Comparison of ENCODE assay signal across 15 cellular contexts in the genomic region with DNA sequence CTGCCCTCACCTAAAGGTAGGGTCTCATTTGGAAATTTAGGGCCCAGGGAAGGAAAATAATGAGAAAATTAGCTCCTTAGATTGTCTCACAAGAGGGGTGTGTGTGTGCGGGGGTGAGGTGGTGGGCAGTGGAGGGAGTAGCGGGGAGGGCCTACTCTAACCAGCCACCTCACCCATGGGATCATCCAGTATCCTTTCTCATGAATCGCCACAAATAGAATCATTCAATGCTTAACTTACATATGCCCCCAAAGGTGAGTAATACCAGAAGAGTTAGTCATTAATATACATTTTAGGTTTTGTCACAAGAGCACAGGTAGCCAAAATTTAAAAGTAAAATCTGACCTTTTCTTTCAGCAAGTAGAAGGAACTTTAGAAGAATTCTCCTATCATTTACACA.
A peak's percentile ranks its signal among the peaks of the same experiment; 100 is the strongest.
DNase-seq lines count a peak whose midpoint lies in the region; ATAC-seq and TF ChIP-seq lines count a peak whose summit lies in the region.
"Had no signal": no experiment of that assay in that cellular context is flagged by ENCODE, and none has a peak within 500 bp of the region (broad histone marks: within the 10 kb centered on the region; RNA-seq: fewer than 3 reads in every experiment).

No MANE protein-coding gene starts in this region.

- H3K9me3 ChIP-seq in vagina, result no peaks in the 10 kb centered on the region

- H3K36me3 ChIP-seq in vagina, result peaks cover 0 to 12% of the 10 kb centered on the region in 2 donors

- no peaks in the 10 kb centered on the region for H3K27me3 Mint-ChIP-seq in nephron (ENCODE audit: low read depth)
- H3K27me3 Mint-ChIP-seq in activated CD4-positive, alpha-beta T cell treated with anti-CD3 and anti-CD28 coated beads, Interleukin-2, amount 10 ng/mL, durations not matched to agents 24 days and 14 days, result no peaks in the 10 kb centered on the region
- H3K27me3 Mint-ChIP-seq: CD4-positive, alpha-beta memory T cell had no signal

- ATAC-seq in HG02610 (IDR thresholded peaks at IDR 0.05; ENCODE audit: unreplicated experiment) (peak; percentile 46), HG02981 (IDR thresholded peaks at IDR 0.05; ENCODE audit: unreplicated experiment) (peak; percentile 34)
- peak; percentile 34 for ATAC-seq in stimulated activated effector memory CD8-positive, alpha-beta T cell treated with anti-CD3 and anti-CD28 coated beads, Interleukin-12 subunit alpha, Interleukin-12 subunit beta, amount 100 ng/mL, for 72 hours
- ATAC-seq: GM23338, HCT116 had no signal

- no peak overlapping the region for H3K27ac ChIP-seq in vagina

- H3K36me3 Mint-ChIP-seq in nephron (ENCODE audit: low read depth), result no peaks in the 10 kb centered on the region
- no peaks in the 10 kb centered on the region for H3K36me3 Mint-ChIP-seq in stimulated activated effector memory CD8-positive, alpha-beta T cell treated with anti-CD3 and anti-CD28 coated beads, Interleukin-12 subunit alpha, Interleukin-12 subunit beta, amount 100 ng/mL, for 72 hours
- H3K36me3 Mint-ChIP-seq in activated CD4-positive, alpha-beta T cell treated with anti-CD3 and anti-CD28 coated beads, Interleukin-2, amount 10 ng/mL, durations not matched to agents 24 days and 14 days (ENCODE audit: low read depth), result no peaks in the 10 kb centered on the region

- H3K27ac Mint-ChIP-seq in nephron, result peak overlapping the region in 2 of 3 experiments; percentile 8 to 43
- H3K27ac Mint-ChIP-seq in stimulated activated effector memory CD8-positive, alpha-beta T cell treated with anti-CD3 and anti-CD28 coated beads, Interleukin-12 subunit alpha, Interleukin-12 subunit beta, amount 100 ng/mL, for 72 hours, result no peak overlapping the region
- no peak overlapping the region for H3K27ac Mint-ChIP-seq in activated CD4-positive, alpha-beta T cell treated with anti-CD3 and anti-CD28 coated beads, Interleukin-2, amount 10 ng/mL, durations not matched to agents 24 days and 14 days
- H3K27ac Mint-ChIP-seq: GM23338, H9 had no signal

- no peak for TF ChIP-seq CTCF in nephron (IDR thresholded peaks at IDR 0.05; ENCODE audit: unreplicated experiment in 3 of 3)
- TF ChIP-seq CTCF in vagina (IDR thresholded peaks at IDR 0.05), result no peak

- TF ChIP-seq POLR2A in vagina (IDR thresholded peaks at IDR 0.05), result no peak

- H3K4me1 Mint-ChIP-seq in nephron, result peaks cover 8% of the 10 kb centered on the region
- no peaks in the 10 kb centered on the region for H3K4me1 Mint-ChIP-seq in stimulated activated effector memory CD8-positive, alpha-beta T cell treated with anti-CD3 and anti-CD28 coated beads, Interleukin-12 subunit alpha, Interleukin-12 subunit beta, amount 100 ng/mL, for 72 hours
- no peaks in the 10 kb centered on the region for H3K4me1 Mint-ChIP-seq in activated CD4-positive, alpha-beta T cell treated with anti-CD3 and anti-CD28 coated beads, Interleukin-2, amount 10 ng/mL, durations not matched to agents 24 days and 14 days

- H3K4me3 ChIP-seq in vagina, result no peak overlapping the region
- H3K4me3 ChIP-seq: GM23338 had no signal

- no peaks in the 10 kb centered on the region for H3K4me1 ChIP-seq in vagina

- H3K27me3 ChIP-seq in vagina, result no peaks in the 10 kb centered on the region

- intact Hi-C loops in vagina (cut with DNase I), result no loop called here
- intact Hi-C loops in activated CD4-positive, alpha-beta T cell treated with anti-CD3 and anti-CD28 coated beads, Interleukin-2, amount 10 ng/mL, durations not matched to agents 24 days and 14 days (cut with micrococcal nuclease), result no loop called here

- no peak for DNase-seq in stimulated activated effector memory CD8-positive, alpha-beta T cell treated with anti-CD3 and anti-CD28 coated beads, Interleukin-12 subunit alpha, Interleukin-12 subunit beta, amount 100 ng/mL, for 72 hours (ENCODE audit: low spot score in 2 of 2)
- DNase-seq in vagina (ENCODE audit: extremely low spot score in 2 of 2), result no peak
- no peak for DNase-seq in T1000 (lab: John Stamatoyannopoulos, UW)
- DNase-seq in activated CD4-positive, alpha-beta T cell treated with anti-CD3 and anti-CD28 coated beads, Interleukin-2, amount 10 ng/mL, durations not matched to agents 24 days and 14 days, result no peak
- DNase-seq: C1 segment of cervical spinal cord; Calu3; CD4-positive, alpha-beta memory T cell; COR-L47; GF-D8; H9 had no signal

- H3K9me3 Mint-ChIP-seq in nephron, result no peaks in the 10 kb centered on the region
- no peaks in the 10 kb centered on the region for H3K9me3 Mint-ChIP-seq in stimulated activated effector memory CD8-positive, alpha-beta T cell treated with anti-CD3 and anti-CD28 coated beads, Interleukin-12 subunit alpha, Interleukin-12 subunit beta, amount 100 ng/mL, for 72 hours
- no peaks in the 10 kb centered on the region for H3K9me3 Mint-ChIP-seq in activated CD4-positive, alpha-beta T cell treated with anti-CD3 and anti-CD28 coated beads, Interleukin-2, amount 10 ng/mL, durations not matched to agents 24 days and 14 days
- H3K9me3 Mint-ChIP-seq: CD4-positive, alpha-beta memory T cell; GM23338; H9 had no signal

- H3K4me3 Mint-ChIP-seq in nephron, result no peak overlapping the region
- no peak overlapping the region for H3K4me3 Mint-ChIP-seq in stimulated activated effector memory CD8-positive, alpha-beta T cell treated with anti-CD3 and anti-CD28 coated beads, Interleukin-12 subunit alpha, Interleukin-12 subunit beta, amount 100 ng/mL, for 72 hours
- no peak overlapping the region for H3K4me3 Mint-ChIP-seq in activated CD4-positive, alpha-beta T cell treated with anti-CD3 and anti-CD28 coated beads, Interleukin-2, amount 10 ng/mL, durations not matched to agents 24 days and 14 days
- H3K4me3 Mint-ChIP-seq: CD4-positive, alpha-beta memory T cell; GM23338; H9 had no signal

Comparison
In these comparisons a context has a peak if more than half of its experiments do, and no peak if none do; other contexts are left out.
1. H3K27ac Mint-ChIP-seq: peak in nephron (2 of 3); none in stimulated activated effector memory CD8-positive, alpha-beta T cell treated with anti-CD3 and anti-CD28 coated beads, Interleukin-12 subunit alpha, Interleukin-12 subunit beta, amount 100 ng/mL, for 72 hours (single experiment) and activated CD4-positive, alpha-beta T cell treated with anti-CD3 and anti-CD28 coated beads, Interleukin-2, amount 10 ng/mL, durations not matched to agents 24 days and 14 days (single experiment).
2. Peak in every context shown above with its lines, with median percentiles within 50 percentile points of each other: ATAC-seq.